ENCODE assay signal across 21 cellular contexts in the genomic region with DNA sequence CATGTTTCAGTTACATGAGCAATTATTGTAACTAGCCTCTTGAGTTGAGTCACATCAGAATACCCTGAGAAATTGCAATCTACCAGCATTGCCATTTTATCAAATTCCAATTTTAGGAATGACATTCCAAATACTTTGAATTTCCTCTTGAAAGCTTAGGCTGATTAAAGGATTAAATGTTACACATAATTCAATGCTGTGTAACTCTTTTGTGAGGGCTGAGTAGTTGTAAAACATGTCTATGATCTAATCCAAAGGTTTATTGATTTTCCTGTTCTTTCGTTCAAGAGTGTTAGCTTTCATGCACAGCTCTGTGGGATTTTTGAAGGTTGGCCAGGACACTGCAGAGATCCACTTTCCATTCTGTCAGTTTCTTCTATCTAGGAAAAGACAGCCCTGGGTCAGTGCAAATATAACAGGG.
"Had no signal": no experiment of that assay in that cellular context is flagged by ENCODE, and none has a peak within 500 bp of the region (broad histone marks: within the 10 kb centered on the region; RNA-seq: fewer than 3 reads in every experiment).

No MANE protein-coding gene starts in this region.

- H3K27me3 ChIP-seq: brain microvascular endothelial cell, cardiac muscle cell, MG63 had no signal

- H2AFZ ChIP-seq: PC-9 had no signal

- H3K9me3 ChIP-seq: MG63 had no signal

- DNase-seq: activated CD4-positive, alpha-beta memory T cell treated with anti-CD3 and anti-CD28 coated beads, Interleukin-2, amount 10 ng/mL, durations not matched to agents 7 days and 5 days; activated CD4-positive, alpha-beta T cell treated with anti-CD3 and anti-CD28 coated beads for 36 hours; activated CD4-positive, alpha-beta T cell treated with anti-CD3 and anti-CD28 coated beads, Interleukin-2, amount 50 U/mL, for 1 hour; activated naive CD4-positive, alpha-beta T cell treated with anti-CD3 and anti-CD28 coated beads, Interleukin-2, amount 50 U/mL, for 16 hours; activated naive CD8-positive, alpha-beta T cell treated with anti-CD3 and anti-CD28 coated beads, Interleukin-2, amount 10 ng/mL, durations not matched to agents 7 days and 5 days; aorta; brain microvascular endothelial cell; MG63; MV-4-11; NCI-H1092 treated with DMSO at 0.1 percent for 48 hours; NCI-H1417 treated with DMSO at 0.1 percent for 48 hours; NCI-H1694; NCI-H2029; NCI-H345; NCI-H510A; NCI-H526 treated with DMSO at 0.1 percent for 48 hours; PC-9; SIG-M5; T-helper 1 cell; WERI-Rb-1 had no signal

- H3K36me3 ChIP-seq: brain microvascular endothelial cell, cardiac muscle cell, MG63, WERI-Rb-1 had no signal

- H3K4me2 ChIP-seq: PC-9 had no signal

- ATAC-seq: activated CD4-positive, alpha-beta T cell treated with anti-CD3 and anti-CD28 coated beads for 36 hours had no signal

- H3K27ac ChIP-seq: brain microvascular endothelial cell, cardiac muscle cell, PC-9, WERI-Rb-1 had no signal

- H3K4me3 ChIP-seq: cardiac muscle cell, MG63, PC-9 had no signal
